Comparison of ENCODE assay signal across 9 cellular contexts in genomic region chr4:125833-126232, GRCh38. TPM values are rescaled to one million over a fixed set of nuclear protein-coding genes. Genes with fewer than 3 reads are reported as not detected.
DNase-seq lines count a peak whose midpoint lies in the region; FAIRE-seq and TF ChIP-seq lines count a peak whose summit lies in the region.
"Had no signal": no experiment of that assay in that cellular context is flagged by ENCODE, and none has a peak within 500 bp of the region (broad histone marks: within the 10 kb centered on the region; RNA-seq: fewer than 3 reads in every experiment).

No MANE protein-coding gene starts in this region.

- TF ChIP-seq CTCF in GM12865 (IDR thresholded peaks at IDR 0.05; ENCODE audit: insufficient read depth, low read depth, low read length, missing control alignments) = no peak
- no peak for TF ChIP-seq CTCF in fibroblast of mammary gland (conservative IDR thresholded peaks at IDR 0.05; ENCODE audit: control insufficient read depth, insufficient read depth, low read depth, low read length)
- no peak for TF ChIP-seq CTCF in sigmoid colon (IDR thresholded peaks at IDR 0.05)
- no peak for TF ChIP-seq CTCF in D721Med (IDR thresholded peaks at IDR 0.05; ENCODE audit: insufficient read depth, missing control alignments)

- H3K27ac ChIP-seq in SK-N-MC (no peak overlapping the region), sigmoid colon (peak overlapping the region; percentile 88 to 90 (median 89))

- 46 to 54% methylated on average over 5 of the region's 5 CpGs for WGBS in sigmoid colon, 2 donors

- no peak overlapping the region for H3K9ac ChIP-seq in SK-N-MC (ENCODE audit: insufficient read length)

- peaks cover 0 to 13% (median 11%) of the 10 kb centered on the region in 4 donors for H3K4me1 ChIP-seq in sigmoid colon

- H3K36me3 ChIP-seq in SK-N-MC (ENCODE audit: insufficient read depth, low read length) (peaks cover 64% of the 10 kb centered on the region), sigmoid colon (peaks cover 0 to 32% (median 12%) of the 10 kb centered on the region in 4 donors)

- no peak for TF ChIP-seq POLR2A in sigmoid colon (IDR thresholded peaks at IDR 0.05)

- peaks cover 40% of the 10 kb centered on the region for H3K9me3 ChIP-seq in SK-N-MC (ENCODE audit: low read depth, low read length)
- H3K9me3 ChIP-seq in sigmoid colon = no peaks in the 10 kb centered on the region

- DNase-seq in GM12865 (ENCODE audit: low read depth) (no peak), SK-N-MC (ENCODE audit: low read depth, low spot score) (no peak), fibroblast of mammary gland (ENCODE audit: low read depth) (no peak), sigmoid colon (no peak), D721Med (ENCODE audit: insufficient read length, low spot score) (no peak), cortex of kidney (lab: John Stamatoyannopoulos, UW) (no peak), DMS79 treated with DMSO at 0.1 percent for 48 hours (lab: John Stamatoyannopoulos, UW) (no peak)
- no peak for DNase-seq in stimulated activated CD4-positive, alpha-beta T cell treated with anti-CD3 and anti-CD28 coated beads, Interleukin-1b, Interleukin-23, amount 100 ng/mL, for 48 hours
- DNase-seq: activated effector memory CD4-positive, alpha-beta T cell treated with Interleukin-2 at 50 U/mL for 16 hours had no signal

- no peak for FAIRE-seq in D721Med (lab: Jason Lieb, UNC)

- peak overlapping the region; percentile 81 for H3K4me3 ChIP-seq in GM12865 (ENCODE audit: low read depth, low read length)
- peak overlapping the region; percentile 99 for H3K4me3 ChIP-seq in SK-N-MC
- peak overlapping the region; percentile 71 for H3K4me3 ChIP-seq in fibroblast of mammary gland (ENCODE audit: control insufficient read depth, low read depth, low read length)
- peak overlapping the region; percentile 71 to 85 (median 81) for H3K4me3 ChIP-seq in sigmoid colon

- TF ChIP-seq EP300 in sigmoid colon (IDR thresholded peaks at IDR 0.05) = no peak

- no peaks in the 10 kb centered on the region for H3K27me3 ChIP-seq in sigmoid colon

- intact Hi-C loops in sigmoid colon (cut with DNase I) = no loop called here

RNA-seq across cellular contexts. Expression of gene ZNF718, which starts 1.5 kb away (rescaled TPM):
- 10 to 100 TPM in 1 of 4 donors, 1 to 10 TPM in 3; 7.7 to 13.2 (median 8.6) TPM for total RNA-seq in sigmoid colon
- 1 to 10 TPM; 1.2 to 2.1 (median 1.4) TPM for polyA plus RNA-seq in sigmoid colon
